ENCODE assay signal across 8 cellular contexts in genomic region chr18:80247403-80247916, GRCh38. TPM values are rescaled to one million over a fixed set of nuclear protein-coding genes. Genes with fewer than 3 reads are reported as not detected.
DNase-seq lines count a peak whose midpoint lies in the region; ATAC-seq and TF ChIP-seq lines count a peak whose summit lies in the region.

PARD6G (minus strand) TSS chr18:80247514; CDS start chr18:80247348, 166 bp downstream.

- ATAC-seq in GM21619 (IDR thresholded peaks at IDR 0.05; ENCODE audit: unreplicated experiment) = peak; percentile 52
- ATAC-seq in upper lobe of right lung = peak; percentile 94

- WGBS in prostate gland = 1% methylated on average over 14 of the region's 60 CpGs

- H3K4me1 ChIP-seq in right atrium auricular region (peaks cover 0 to 13% of the 10 kb centered on the region in 2 donors), prostate gland (replicated peaks) (no peaks in the 10 kb centered on the region), upper lobe of right lung (peaks cover 3% of the 10 kb centered on the region)

- peak within 1 kb of the TSS in 1 of 2 donors; percentile 6 for H3K27ac ChIP-seq in right atrium auricular region
- peak within 1 kb of the TSS; percentile 72 to 75 for H3K27ac ChIP-seq in prostate gland
- H3K27ac ChIP-seq in upper lobe of right lung = no peak within 1 kb of the TSS

- peak within 1 kb of the TSS; percentile 70 to 85 for H3K4me3 ChIP-seq in right atrium auricular region
- peak within 1 kb of the TSS; percentile 79 to 81 for H3K4me3 ChIP-seq in prostate gland
- H3K4me3 ChIP-seq in upper lobe of right lung = peak within 1 kb of the TSS; percentile 70

- H3K36me3 ChIP-seq in right atrium auricular region (no peaks in the 10 kb centered on the region), prostate gland (no peaks in the 10 kb centered on the region), upper lobe of right lung (no peaks in the 10 kb centered on the region)

- intact Hi-C loops in prostate gland (cut with DNase I) (no loop called here), upper lobe of right lung (cut with DNase I) (no loop called here)

- H3K9me3 ChIP-seq in right atrium auricular region = no peaks in the 10 kb centered on the region
- no peaks in the 10 kb centered on the region for H3K9me3 ChIP-seq in prostate gland
- no peaks in the 10 kb centered on the region for H3K9me3 ChIP-seq in upper lobe of right lung

- no peaks in the 10 kb centered on the region for H3K27me3 ChIP-seq in right atrium auricular region
- H3K27me3 ChIP-seq in prostate gland (replicated peaks; ENCODE audit: insufficient read depth) = no peaks in the 10 kb centered on the region
- H3K27me3 ChIP-seq in upper lobe of right lung = no peaks in the 10 kb centered on the region

- no peak for TF ChIP-seq POLR2A in prostate gland (IDR thresholded peaks at IDR 0.05)

- peak; percentile 84 for DNase-seq in COLO829 (ENCODE audit: low spot score)
- DNase-seq in M059J (ENCODE audit: low read depth) = peak; percentile 54
- DNase-seq in SKM-1 treated with dmso at 0.1 percent for 144 hours (lab: John Stamatoyannopoulos, UW; ENCODE audit: unreplicated experiment) = peak; percentile 61
- DNase-seq in amniotic stem cell (lab: John Stamatoyannopoulos, UW) = peak; percentile 60
- DNase-seq in right atrium auricular region (ENCODE audit: low spot score) = peak; percentile 74
- DNase-seq in prostate gland (ENCODE audit: low spot score) = peak; percentile 79
- peak; percentile 88 for DNase-seq in upper lobe of right lung

- TF ChIP-seq CTCF in right atrium auricular region (IDR thresholded peaks at IDR 0.05) (peak in 1 of 2 donors; percentile 32), prostate gland (IDR thresholded peaks at IDR 0.05) (peak in 2 of 4 experiments; percentile 17 to 27), upper lobe of right lung (IDR thresholded peaks at IDR 0.05) (no peak)

RNA-seq across cellular contexts. Expression of gene PARD6G, which starts in this region (rescaled TPM):
- total RNA-seq in M059J (2014; rRNA removed; shearing (Covaris generic)) = 0.57 and 1.3 TPM in 2 replicates
- 1 to 10 TPM; 1.9 to 2.8 TPM for total RNA-seq in right atrium auricular region
- 10 to 100 TPM; 12.3 to 18.7 TPM for total RNA-seq in prostate gland
- 6.5 TPM for total RNA-seq in upper lobe of right lung
